ENCODE assay signal across 1 cellular context in the genomic region with DNA sequence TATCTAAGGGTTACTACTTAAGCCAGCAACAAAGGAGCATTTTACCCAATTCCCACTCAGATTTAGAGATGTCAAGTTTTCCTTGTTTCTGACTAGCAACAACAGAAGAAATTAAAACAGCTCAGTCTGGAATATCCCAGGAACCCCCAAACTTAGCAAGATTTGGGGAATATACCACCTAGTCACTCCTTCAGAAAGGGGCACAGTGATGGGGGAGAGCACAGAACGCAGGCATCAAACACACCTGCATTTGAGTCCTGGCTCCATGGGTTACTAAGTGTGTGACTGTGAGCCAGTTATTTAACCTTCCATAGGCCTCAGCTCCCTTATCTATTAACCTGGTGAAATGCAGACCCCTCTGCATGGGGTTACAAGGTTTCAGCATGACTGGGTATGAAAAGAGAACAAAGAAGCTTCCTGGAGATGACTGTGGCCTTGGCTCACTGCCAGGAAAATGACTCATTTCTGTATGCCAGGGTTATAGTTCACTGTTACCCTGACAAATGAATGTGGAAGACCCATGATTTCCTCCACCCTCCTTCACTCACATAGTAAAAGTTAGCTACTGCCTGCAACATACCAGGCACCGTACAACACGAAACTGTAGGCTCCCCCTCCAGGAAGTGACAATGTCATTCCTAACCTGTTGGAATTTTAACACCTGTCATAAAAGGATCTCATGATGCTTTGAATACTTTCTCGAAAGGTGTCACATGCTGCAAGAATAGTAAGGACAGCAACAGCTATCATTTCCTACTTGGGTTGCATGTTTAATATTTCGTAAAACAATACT.
TF ChIP-seq lines count a peak whose summit lies in the region.

No MANE protein-coding gene starts in this region.

TF ChIP-seq in A549, 52 proteins besides CTCF, POLR2A, EP300 and RAD21 (continued from another document):
- peak; percentile 94 for TF ChIP-seq FOSL2 (IDR thresholded peaks at IDR 0.05)
- peak; percentile 97 for TF ChIP-seq FOSL2 (CRISPR knock-in tag; IDR thresholded peaks at IDR 0.05)
- TF ChIP-seq CBX8 (IDR thresholded peaks at IDR 0.05) = no peak
- TF ChIP-seq POLR2AphosphoS2 (conservative IDR thresholded peaks at IDR 0.05; ENCODE audit: low read length) = no peak
- peak in 1 of 2 experiments; percentile 68; a peak in 1 of 4 replicates for TF ChIP-seq CEBPB (IDR thresholded peaks at IDR 0.05)
- no peak for TF ChIP-seq SREBF2 (IDR thresholded peaks at IDR 0.05)
- TF ChIP-seq FOSB (CRISPR knock-in tag; IDR thresholded peaks at IDR 0.05) = peak; percentile 52; the same call in 1 of the 2 replicates
- no peak for TF ChIP-seq NPAS2 (CRISPR knock-in tag; IDR thresholded peaks at IDR 0.05; ENCODE audit: borderline replicate concordance)
- TF ChIP-seq MYC (IDR thresholded peaks at IDR 0.05; ENCODE audit: borderline replicate concordance, low read length) = no peak
- TF ChIP-seq RNF2 (IDR thresholded peaks at IDR 0.05; ENCODE audit: borderline replicate concordance, low read depth) = no peak
- no peak; the same call in 1 of the 2 replicates for TF ChIP-seq HOXA7 (CRISPR knock-in tag; IDR thresholded peaks at IDR 0.05)
- TF ChIP-seq, protein P1, sequence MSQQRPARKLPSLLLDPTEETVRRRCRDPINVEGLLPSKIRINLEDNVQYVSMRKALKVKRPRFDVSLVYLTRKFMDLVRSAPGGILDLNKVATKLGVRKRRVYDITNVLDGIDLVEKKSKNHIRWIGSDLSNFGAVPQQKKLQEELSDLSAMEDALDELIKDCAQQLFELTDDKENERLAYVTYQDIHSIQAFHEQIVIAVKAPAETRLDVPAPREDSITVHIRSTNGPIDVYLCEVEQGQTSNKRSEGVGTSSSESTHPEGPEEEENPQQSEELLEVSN (IDR thresholded peaks at IDR 0.05; ENCODE audit: borderline replicate concordance, low read depth) = no peak
- TF ChIP-seq, protein P2, sequence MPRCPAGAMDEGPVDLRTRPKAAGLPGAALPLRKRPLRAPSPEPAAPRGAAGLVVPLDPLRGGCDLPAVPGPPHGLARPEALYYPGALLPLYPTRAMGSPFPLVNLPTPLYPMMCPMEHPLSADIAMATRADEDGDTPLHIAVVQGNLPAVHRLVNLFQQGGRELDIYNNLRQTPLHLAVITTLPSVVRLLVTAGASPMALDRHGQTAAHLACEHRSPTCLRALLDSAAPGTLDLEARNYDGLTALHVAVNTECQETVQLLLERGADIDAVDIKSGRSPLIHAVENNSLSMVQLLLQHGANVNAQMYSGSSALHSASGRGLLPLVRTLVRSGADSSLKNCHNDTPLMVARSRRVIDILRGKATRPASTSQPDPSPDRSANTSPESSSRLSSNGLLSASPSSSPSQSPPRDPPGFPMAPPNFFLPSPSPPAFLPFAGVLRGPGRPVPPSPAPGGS (IDR thresholded peaks at IDR 0.05) = no peak
- no peak for TF ChIP-seq HEYL (CRISPR knock-in tag; IDR thresholded peaks at IDR 0.05)
- TF ChIP-seq NR3C1 (IDR thresholded peaks at IDR 0.05) = no peak
- TF ChIP-seq KDM5A (IDR thresholded peaks at IDR 0.05) = no peak
- TF ChIP-seq RCOR1 (IDR thresholded peaks at IDR 0.05; ENCODE audit: low read depth, low read length) = no peak
- TF ChIP-seq GATA3 (IDR thresholded peaks at IDR 0.05; ENCODE audit: borderline replicate concordance) = peak; percentile 90; the same call in 1 of the 2 replicates
